In the genomic region with DNA sequence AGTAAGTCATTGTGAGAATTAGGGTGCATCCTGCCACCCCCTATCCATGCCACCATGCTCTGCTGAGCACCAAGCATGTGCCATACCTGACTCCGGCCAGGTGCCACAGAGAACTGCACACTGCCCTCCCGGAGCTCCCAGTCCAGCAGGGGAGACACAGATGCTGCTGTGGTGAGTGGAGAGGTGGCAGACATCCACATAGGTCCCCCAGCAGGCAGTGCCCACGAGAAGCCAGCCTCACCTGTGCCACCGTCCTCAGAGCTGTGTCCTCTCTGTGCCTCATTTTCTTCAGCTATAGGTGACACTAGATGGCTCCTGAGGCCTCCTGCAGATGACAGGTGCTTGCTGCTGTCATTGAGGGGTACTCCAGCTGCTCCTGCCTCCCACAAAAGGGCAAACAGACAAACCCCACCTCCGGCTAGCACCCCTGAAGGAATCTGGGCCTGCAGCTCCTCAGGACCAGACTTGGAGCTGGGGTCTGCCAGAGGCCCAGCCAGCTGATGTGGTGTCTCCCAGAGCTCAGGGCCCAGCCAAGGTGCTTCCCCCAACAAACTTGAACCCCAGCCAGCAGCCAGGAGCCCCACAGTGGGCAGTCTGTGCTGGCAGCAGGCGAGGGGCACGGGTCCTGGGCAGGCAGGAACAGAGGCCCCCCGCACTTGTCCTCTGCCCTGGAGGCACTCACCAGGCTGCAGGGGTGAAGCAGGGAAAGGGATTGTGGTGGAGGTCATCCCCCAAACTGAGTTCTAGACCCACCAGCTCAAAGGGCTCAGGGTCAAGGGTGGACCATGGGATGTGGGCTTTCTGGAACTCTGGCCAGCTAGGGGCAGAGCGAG, we compare ENCODE assay signal across 19 cellular contexts. TPM values are rescaled to one million over a fixed set of nuclear protein-coding genes. Genes with fewer than 3 reads are reported as not detected.
A peak's percentile ranks its signal among the peaks of the same experiment; 100 is the strongest.
DNase-seq lines count a peak whose midpoint lies in the region; ATAC-seq, FAIRE-seq and TF ChIP-seq lines count a peak whose summit lies in the region.
"Had no signal": no experiment of that assay in that cellular context is flagged by ENCODE, and none has a peak within 500 bp of the region (broad histone marks: within the 10 kb centered on the region; RNA-seq: fewer than 3 reads in every experiment).

No MANE protein-coding gene starts in this region.

- H3K23ac ChIP-seq in H1 (ENCODE audit: insufficient read length) = no peak overlapping the region

- H3K27ac ChIP-seq in H1 (ENCODE audit: low read depth, low read length) = no peak overlapping the region

- H3K9me3 ChIP-seq in NT2/D1 (ENCODE audit: insufficient read depth, low read length) (no peaks in the 10 kb centered on the region), H1 (ENCODE audit: insufficient read depth in 2 of 2, low read depth in 1 of 2, low read length in 1 of 2) (no peaks in the 10 kb centered on the region)

- H3K4me3 Mint-ChIP-seq in stimulated activated naive CD8-positive, alpha-beta T cell treated with anti-CD3 and anti-CD28 coated beads, Interleukin-15, amount 100 ng/mL, for 72 hours = no peak overlapping the region
- H3K4me3 Mint-ChIP-seq: brain, mesothelial cell of epicardium had no signal

- TF ChIP-seq RAD21 in H1 (IDR thresholded peaks at IDR 0.05 in 1 of 2, conservative IDR thresholded peaks at IDR 0.05 in 1 of 2; ENCODE audit: low read depth in 2 of 2, low read length in 2 of 2) = no peak

- FAIRE-seq in H1 (lab: Jason Lieb, UNC) = no peak
- FAIRE-seq in RCC 7860 (lab: Jason Lieb, UNC) = no peak

- DNase-seq in stimulated activated naive CD8-positive, alpha-beta T cell treated with anti-CD3 and anti-CD28 coated beads, Interleukin-15, amount 100 ng/mL, for 72 hours = no peak
- DNase-seq in stimulated activated naive CD8-positive, alpha-beta T cell treated with anti-CD3 and anti-CD28 coated beads, Interleukin-15, Interleukin-2, amounts not matched to agents 100 U/mL and 50 U/mL, for 24 hours = no peak
- DNase-seq in NT2/D1 (ENCODE audit: low read depth, low spot score) (no peak), H1 (ENCODE audit: low read depth in 1 of 2, low spot score in 2 of 2) (no peak), middle frontal gyrus (ENCODE audit: extremely low spot score, low spot score) (no peak), mucosa of gallbladder (ENCODE audit: low spot score) (no peak), RCC 7860 (ENCODE audit: low spot score) (no peak)
- DNase-seq: activated B cell treated with CpG ODN at 0.5 μM for 24 hours; activated gamma-delta T cell; cortex of kidney; DMS153; foreskin fibroblast; NCI-H1436; NCI-H774; stimulated activated CD4-positive, alpha-beta T cell treated with anti-CD3 and anti-CD28 coated beads, Interleukin-1b, Interleukin-23, amount 100 ng/mL, for 48 hours had no signal

- 0 out of 2 replicates have a peak overlapping the region, but pooled peaks have one; percentile 11 for H2BK12ac ChIP-seq in H1 (ENCODE audit: low read depth, low read length)

- no peak overlapping the region for H3K56ac ChIP-seq in H1 (replicated peaks; ENCODE audit: insufficient read length, low read depth, low read length)

- H3K4me3 ChIP-seq in NT2/D1 (ENCODE audit: insufficient read length, low read depth) (no peak overlapping the region), H1 (ENCODE audit: extremely low read depth in 1 of 4, insufficient read depth in 2 of 4, low read depth in 3 of 4, low read length in 4 of 4) (no peak overlapping the region)

- H3K79me2 ChIP-seq in H1 (ENCODE audit: control insufficient read depth in 1 of 2, insufficient read depth in 2 of 2, low read length in 2 of 2) = no peaks in the 10 kb centered on the region

- CTCF ChIA-PET in H1 (lab: Charles Lee; ENCODE audit: partially characterized antibody) = interaction anchor here (0.7 to 41.5 kb wide), 21 partner anchors 10 to 389 kb away, joined by 3 to 778 read pairs (median 5); partner anchors contain the start of genes FOXJ1, UBALD2 and ZACN

- H3K4me1 ChIP-seq in NT2/D1 (ENCODE audit: insufficient read depth, insufficient read length) (peaks cover 27% of the 10 kb centered on the region), H1 (replicated peaks in 1 of 4; ENCODE audit: control insufficient read depth in 3 of 4, insufficient read depth in 4 of 4, low read length in 3 of 4) (peaks cover 7 to 32% (median 19%) of the 10 kb centered on the region in 4 experiments)

- peaks cover 62% of the 10 kb centered on the region for H3K4me1 Mint-ChIP-seq in stimulated activated naive CD8-positive, alpha-beta T cell treated with anti-CD3 and anti-CD28 coated beads, Interleukin-15, amount 100 ng/mL, for 72 hours

- ATAC-seq in stimulated activated naive CD8-positive, alpha-beta T cell treated with anti-CD3 and anti-CD28 coated beads, Interleukin-15, amount 100 ng/mL, for 72 hours = no peak
- ATAC-seq in stimulated activated naive CD8-positive, alpha-beta T cell treated with anti-CD3 and anti-CD28 coated beads, Interleukin-15, Interleukin-2, amounts not matched to agents 100 U/mL and 50 U/mL, for 24 hours = no peak

- H2BK20ac ChIP-seq in H1 (ENCODE audit: low read length) = peak overlapping the region; percentile 4; the same call in 1 of the 2 replicates

- no peak overlapping the region; the same call in 1 of the 2 replicates for H3K18ac ChIP-seq in H1 (ENCODE audit: extremely low read depth, low read length)

- TF ChIP-seq POLR2A in H1 (IDR thresholded peaks at IDR 0.05; ENCODE audit: control extremely low read depth in 1 of 2, low read depth in 2 of 2, low read length in 2 of 2) = no peak

- H4K5ac ChIP-seq in H1 (ENCODE audit: insufficient read length, low read depth, low read length) = no peak overlapping the region

- H3K23me2 ChIP-seq in H1 (ENCODE audit: low read depth, low read length) = peaks cover 2% of the 10 kb centered on the region; the same call in 1 of the 2 replicates

- no peak overlapping the region for H3K4ac ChIP-seq in H1 (replicated peaks; ENCODE audit: insufficient read length, low read depth, low read length)

- no peaks in the 10 kb centered on the region for H3K36me3 ChIP-seq in NT2/D1 (ENCODE audit: insufficient read depth, insufficient read length, low read length)
- H3K36me3 ChIP-seq in H1 (ENCODE audit: control insufficient read depth in 2 of 4, insufficient read depth in 4 of 4, low read length in 3 of 4) = no peaks in the 10 kb centered on the region

- H4K8ac ChIP-seq in H1 (ENCODE audit: extremely low read depth, insufficient read depth, low read length) = no peak overlapping the region

- H2AK5ac ChIP-seq in H1 (ENCODE audit: low read depth, low read length) = no peak overlapping the region

- no peaks in the 10 kb centered on the region for H3K27me3 Mint-ChIP-seq in stimulated activated naive CD8-positive, alpha-beta T cell treated with anti-CD3 and anti-CD28 coated beads, Interleukin-15, amount 100 ng/mL, for 72 hours

- H3K9ac ChIP-seq in NT2/D1 (ENCODE audit: insufficient read length, low read depth) = peak overlapping the region; percentile 5
- no peak overlapping the region for H3K9ac ChIP-seq in H1 (replicated peaks in 1 of 4; ENCODE audit: extremely low read depth in 1 of 4, low read depth in 3 of 4, low read length in 3 of 4)

- peak overlapping the region; percentile 5 to 82 for H3K27ac Mint-ChIP-seq in stimulated activated naive CD8-positive, alpha-beta T cell treated with anti-CD3 and anti-CD28 coated beads, Interleukin-15, amount 100 ng/mL, for 72 hours
- H3K27ac Mint-ChIP-seq: mesothelial cell of epicardium had no signal

- H2BK15ac ChIP-seq in H1 (ENCODE audit: low read length) = peak overlapping the region; percentile 29; the same call in 1 of the 2 replicates

- H2BK120ac ChIP-seq in H1 (replicated peaks; ENCODE audit: low read depth, low read length) = no peak overlapping the region

- WGBS in H1 (ENCODE audit: extremely low coverage in 1 of 2, insufficient coverage in 1 of 2, insufficient read length in 1 of 2, insufficient replicate concordance in 2 of 2, low coverage in 1 of 2, low lambda C conversion rate in 2 of 2, missing lambda C conversion rate in 1 of 2), 2 experiments = 75% methylated on average over 9 of the region's 9 CpGs; no CpG with 5 or more reads in 1 of the 2 experiments

- H3K79me1 ChIP-seq in H1 (ENCODE audit: low read depth, low read length) = no peaks in the 10 kb centered on the region

- no peak for TF ChIP-seq CTCF in H1 (IDR thresholded peaks at IDR 0.05; ENCODE audit: control extremely low read depth in 1 of 3, insufficient read depth in 1 of 3, low read depth in 1 of 3, low read length in 3 of 3)

- no peaks in the 10 kb centered on the region for H4K20me1 ChIP-seq in H1 (replicated peaks in 1 of 2; ENCODE audit: control insufficient read depth in 1 of 2, insufficient read depth in 2 of 2, low read length in 2 of 2)

- H3K9me3 Mint-ChIP-seq in stimulated activated naive CD8-positive, alpha-beta T cell treated with anti-CD3 and anti-CD28 coated beads, Interleukin-15, amount 100 ng/mL, for 72 hours = no peaks in the 10 kb centered on the region
- H3K9me3 Mint-ChIP-seq: activated B cell treated with CpG ODN at 0.5 μM for 24 hours, mesothelial cell of epicardium had no signal

- POLR2A ChIA-PET in H1 (lab: Charles Lee; ENCODE audit: partially characterized antibody) = interaction anchor here (0.5 to 5.4 kb wide), 9 partner anchors 11 to 1490 kb away, joined by 3 to 70 read pairs (median 4); partner anchors contain the start of gene FOXJ1

- no peak overlapping the region for H3K14ac ChIP-seq in H1 (ENCODE audit: insufficient read length)

- no peak overlapping the region for H2AFZ ChIP-seq in H1 (ENCODE audit: low read length)

- TF ChIP-seq EP300 in H1 (IDR thresholded peaks at IDR 0.05; ENCODE audit: borderline replicate concordance in 1 of 2, low read depth in 2 of 2, low read length in 2 of 2) = no peak

- no peak overlapping the region for H4K91ac ChIP-seq in H1 (replicated peaks; ENCODE audit: insufficient read length, low read length)

- H2BK5ac ChIP-seq in H1 (ENCODE audit: low read depth, low read length) = no peak overlapping the region

- no peak overlapping the region for H3K4me2 ChIP-seq in H1 (ENCODE audit: insufficient read depth in 1 of 2, low read depth in 2 of 2, low read length in 2 of 2)

- H3K27me3 ChIP-seq in NT2/D1 (ENCODE audit: insufficient read depth, insufficient read length) (peaks cover 23% of the 10 kb centered on the region), H1 (replicated peaks in 1 of 4; ENCODE audit: control insufficient read depth in 3 of 4, extremely low read depth in 1 of 4, insufficient read depth in 3 of 4, low read length in 3 of 4) (peaks cover 0 to 13% (median 7%) of the 10 kb centered on the region in 4 experiments; a peak in 4 of 7 replicates)

RNA-seq across cellular contexts. Expression of gene FOXJ1, which starts 17.1 kb away (rescaled TPM):
- 4.9 and 5.4 TPM in 2 replicates for total RNA-seq in H1 (2021; fragmentation: NEBNext Ultra II Directional; extraction: Animal tissue kit (Norgen Biotek cat#: 25700))
- 4.6 and 4.7 TPM in 2 replicates for polyA plus RNA-seq in H1 (2011; rRNA removed)
- polyA plus RNA-seq in H1 (2011; cell fraction: cytosol; rRNA removed) = 3.7 TPM
- polyA plus RNA-seq in H1 (2011; cell fraction: nucleus; rRNA removed) = 3.7 TPM
- 3.2 to 6.3 TPM (median 4.8 TPM) in 4 replicates for polyA plus RNA-seq in H1 (2012, experiment 1 of 2)
- 4.5 TPM for polyA plus RNA-seq in H1 (2012, experiment 2 of 2)
- polyA plus RNA-seq in H1 (2013, experiment 1 of 2) = 5.4 TPM
- polyA plus RNA-seq in H1 (2013, experiment 2 of 2) = 5.7 TPM
- polyA minus RNA-seq in H1 (2011; rRNA and poly(A)+ RNA removed) = 1.3 TPM in 2 replicates
- polyA minus RNA-seq in H1 (2011; cell fraction: cytosol; rRNA and poly(A)+ RNA removed) = 3.4 TPM
- 2.7 TPM for polyA minus RNA-seq in H1 (2011; cell fraction: nucleus; rRNA and poly(A)+ RNA removed)
- not detected for total RNA-seq in mucosa of gallbladder
- total RNA-seq: subcutaneous adipose tissue had no signal

RNA-seq across cellular contexts. Expression of gene EXOC7, which starts 20.4 kb away (rescaled TPM):
- 92.6 and 95.3 TPM in 2 replicates for total RNA-seq in H1 (2021; fragmentation: NEBNext Ultra II Directional; extraction: Animal tissue kit (Norgen Biotek cat#: 25700))
- 77.1 and 83.3 TPM in 2 replicates for polyA plus RNA-seq in H1 (2011; rRNA removed)
- 73.6 TPM for polyA plus RNA-seq in H1 (2011; cell fraction: cytosol; rRNA removed)
- 231 TPM for polyA plus RNA-seq in H1 (2011; cell fraction: nucleus; rRNA removed)
- polyA plus RNA-seq in H1 (2012, experiment 1 of 2) = 53.1 to 105 TPM (median 63.0 TPM) in 4 replicates
- 42.5 TPM for polyA plus RNA-seq in H1 (2012, experiment 2 of 2)
- 44.0 TPM for polyA plus RNA-seq in H1 (2013, experiment 1 of 2)
- polyA plus RNA-seq in H1 (2013, experiment 2 of 2) = 43.4 TPM
- 129 and 130 TPM in 2 replicates for polyA minus RNA-seq in H1 (2011; rRNA and poly(A)+ RNA removed)
- 56.7 TPM for polyA minus RNA-seq in H1 (2011; cell fraction: cytosol; rRNA and poly(A)+ RNA removed)
- polyA minus RNA-seq in H1 (2011; cell fraction: nucleus; rRNA and poly(A)+ RNA removed) = 113 TPM
- 163 TPM for total RNA-seq in mucosa of gallbladder

RNA-seq across cellular contexts. Expression of gene ZACN, which starts 45.0 kb away (rescaled TPM):
- 0.26 TPM in 1 of 2 replicates, not detected in the other for total RNA-seq in H1 (2021; fragmentation: NEBNext Ultra II Directional; extraction: Animal tissue kit (Norgen Biotek cat#: 25700))
- not detected in 2 replicates for polyA plus RNA-seq in H1 (2011; rRNA removed)
- 0.03 TPM for polyA plus RNA-seq in H1 (2011; cell fraction: cytosol; rRNA removed)
- 0.33 TPM for polyA plus RNA-seq in H1 (2011; cell fraction: nucleus; rRNA removed)
- 9.6 to 20.9 TPM (median 19.9 TPM) in 4 replicates for polyA plus RNA-seq in H1 (2012, experiment 1 of 2)
- polyA plus RNA-seq in H1 (2012, experiment 2 of 2) = 16.5 TPM
- polyA plus RNA-seq in H1 (2013, experiment 1 of 2) = not detected
- polyA plus RNA-seq in H1 (2013, experiment 2 of 2) = not detected
- polyA minus RNA-seq in H1 (2011; rRNA and poly(A)+ RNA removed) = not detected in 2 replicates
- not detected for polyA minus RNA-seq in H1 (2011; cell fraction: cytosol; rRNA and poly(A)+ RNA removed)
- polyA minus RNA-seq in H1 (2011; cell fraction: nucleus; rRNA and poly(A)+ RNA removed) = 0.60 TPM
- not detected for total RNA-seq in mucosa of gallbladder
- total RNA-seq: omental fat pad, subcutaneous adipose tissue had no signal

RNA-seq across cellular contexts. Expression of gene GALR2, which starts 49.4 kb away (rescaled TPM):
- 0.86 and 1.0 TPM in 2 replicates for total RNA-seq in H1 (2021; fragmentation: NEBNext Ultra II Directional; extraction: Animal tissue kit (Norgen Biotek cat#: 25700))
- 2.2 and 2.5 TPM in 2 replicates for polyA plus RNA-seq in H1 (2011; rRNA removed)
- polyA plus RNA-seq in H1 (2011; cell fraction: cytosol; rRNA removed) = 1.1 TPM
- 1.3 TPM for polyA plus RNA-seq in H1 (2011; cell fraction: nucleus; rRNA removed)
- polyA plus RNA-seq in H1 (2012, experiment 1 of 2) = 0.43 to 0.55 TPM (median 0.53 TPM) in 3 of 4 replicates, not detected in the other
- polyA plus RNA-seq in H1 (2012, experiment 2 of 2) = 0.34 TPM
- 0.65 TPM for polyA plus RNA-seq in H1 (2013, experiment 1 of 2)
- polyA plus RNA-seq in H1 (2013, experiment 2 of 2) = 0.75 TPM
- not detected in 2 replicates for polyA minus RNA-seq in H1 (2011; rRNA and poly(A)+ RNA removed)
- not detected for polyA minus RNA-seq in H1 (2011; cell fraction: cytosol; rRNA and poly(A)+ RNA removed)
- polyA minus RNA-seq in H1 (2011; cell fraction: nucleus; rRNA and poly(A)+ RNA removed) = not detected
- 0.20 TPM for total RNA-seq in mucosa of gallbladder
- total RNA-seq: mesothelial cell of epicardium, subcutaneous adipose tissue had no signal

RNA-seq across cellular contexts. Expression of gene SRP68, which starts 51.6 kb away (rescaled TPM):
- 83.5 and 84.6 TPM in 2 replicates for total RNA-seq in H1 (2021; fragmentation: NEBNext Ultra II Directional; extraction: Animal tissue kit (Norgen Biotek cat#: 25700))
- 50.0 and 57.7 TPM in 2 replicates for polyA plus RNA-seq in H1 (2011; rRNA removed)
- polyA plus RNA-seq in H1 (2011; cell fraction: cytosol; rRNA removed) = 60.9 TPM
- 48.2 TPM for polyA plus RNA-seq in H1 (2011; cell fraction: nucleus; rRNA removed)
- 70.6 to 85.2 TPM (median 74.1 TPM) in 4 replicates for polyA plus RNA-seq in H1 (2012, experiment 1 of 2)
- 17.8 TPM for polyA plus RNA-seq in H1 (2012, experiment 2 of 2)
- 46.0 TPM for polyA plus RNA-seq in H1 (2013, experiment 1 of 2)
- polyA plus RNA-seq in H1 (2013, experiment 2 of 2) = 46.1 TPM
- polyA minus RNA-seq in H1 (2011; rRNA and poly(A)+ RNA removed) = 61.8 and 68.0 TPM in 2 replicates
- polyA minus RNA-seq in H1 (2011; cell fraction: cytosol; rRNA and poly(A)+ RNA removed) = 37.0 TPM
- 33.6 TPM for polyA minus RNA-seq in H1 (2011; cell fraction: nucleus; rRNA and poly(A)+ RNA removed)
- total RNA-seq in mucosa of gallbladder = 69.8 TPM
